Comparison of ENCODE assay signal across 16 cellular contexts in the genomic region with DNA sequence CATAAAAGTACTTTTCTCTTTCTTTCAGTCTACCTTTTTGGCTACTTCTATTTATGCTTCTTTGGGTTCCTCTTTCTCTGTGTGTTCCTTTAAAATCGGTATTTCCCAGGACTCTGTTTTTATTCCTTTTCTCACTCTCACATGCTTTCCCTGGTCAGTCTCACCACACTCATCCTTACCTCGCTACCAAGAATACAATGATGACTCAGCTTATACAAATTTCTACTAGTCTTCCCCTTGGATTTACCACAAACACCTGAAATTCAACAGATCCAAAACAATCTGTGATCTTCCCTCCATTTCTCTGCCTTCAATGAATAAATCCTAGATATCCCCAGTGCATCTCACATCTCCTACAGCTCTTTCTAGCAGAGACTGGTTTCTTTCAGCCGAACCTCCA. TPM values are rescaled to one million over a fixed set of nuclear protein-coding genes. Genes with fewer than 3 reads are reported as not detected.
DNase-seq lines count a peak whose midpoint lies in the region; ATAC-seq, FAIRE-seq and TF ChIP-seq lines count a peak whose summit lies in the region.
"Had no signal": no experiment of that assay in that cellular context is flagged by ENCODE, and none has a peak within 500 bp of the region (broad histone marks: within the 10 kb centered on the region; RNA-seq: fewer than 3 reads in every experiment).

No MANE protein-coding gene starts in this region.

- no peak for TF ChIP-seq RAD21 in A549 (conservative IDR thresholded peaks at IDR 0.05 in 1 of 2, IDR thresholded peaks at IDR 0.05 in 1 of 2)

- H3K27me3 Mint-ChIP-seq in GM23338 (ENCODE audit: insufficient read depth, low read depth, poor library complexity) (peaks cover 2% of the 10 kb centered on the region), WTC11 (ENCODE audit: low read depth) (no peaks in the 10 kb centered on the region; the same call in 1 of the 2 replicates), T-helper 17 cell (no peaks in the 10 kb centered on the region)

- no peak for FAIRE-seq in A549 (lab: Jason Lieb, UNC)
- FAIRE-seq: GM12878 had no signal

- H3K4me3 ChIP-seq in A549 (no peak overlapping the region), GM23338 (no peak overlapping the region), left lung (no peak overlapping the region)
- H3K4me3 ChIP-seq: GM12878 had no signal

- H3K9me3 Mint-ChIP-seq in GM23338 (no peaks in the 10 kb centered on the region), WTC11 (no peaks in the 10 kb centered on the region)

- no peak for ATAC-seq in A549
- ATAC-seq in GM23338: no peak
- ATAC-seq in WTC11: no peak
- ATAC-seq in left lung: no peak
- no peak for ATAC-seq in T-helper 17 cell
- ATAC-seq: GM12878 had no signal

- TF ChIP-seq POLR2A in A549 (IDR thresholded peaks at IDR 0.05; ENCODE audit: low read length): no peak

- H3K36me3 Mint-ChIP-seq in GM23338 (ENCODE audit: low read depth) (peaks cover 82% of the 10 kb centered on the region), WTC11 (peaks cover 64% of the 10 kb centered on the region), T-helper 17 cell (ENCODE audit: low read depth) (peaks cover 16% of the 10 kb centered on the region)

- no peak overlapping the region for H3K27ac ChIP-seq in A549
- H3K27ac ChIP-seq in GM23338 (ENCODE audit: low read depth): no peak overlapping the region
- H3K27ac ChIP-seq in left lung: no peak overlapping the region

- intact Hi-C loops in left lung (cut with DNase I): no loop called here

- H3K27me3 ChIP-seq in GM23338 (ENCODE audit: insufficient read depth) (no peaks in the 10 kb centered on the region), left lung (no peaks in the 10 kb centered on the region)
- H3K27me3 ChIP-seq: BE2C had no signal

- H3K9me2 ChIP-seq in GM23338 (ENCODE audit: insufficient read depth): no peaks in the 10 kb centered on the region

- H3K9me3 ChIP-seq in A549: no peaks in the 10 kb centered on the region
- H3K9me3 ChIP-seq in left lung: no peaks in the 10 kb centered on the region
- no peaks in the 10 kb centered on the region for H3K9me3 ChIP-seq in T-helper 17 cell (ENCODE audit: control insufficient read depth, low read length, poor library complexity, severe bottlenecking)
- H3K9me3 ChIP-seq: BE2C had no signal

- TF ChIP-seq CTCF in A549 (IDR thresholded peaks at IDR 0.05): no peak
- no peak for TF ChIP-seq CTCF in GM23338 (conservative IDR thresholded peaks at IDR 0.05; ENCODE audit: low read depth in 2 of 2)
- no peak for TF ChIP-seq CTCF in WTC11 (IDR thresholded peaks at IDR 0.05)
- no peak for TF ChIP-seq CTCF in left lung (IDR thresholded peaks at IDR 0.05)

- no peaks in the 10 kb centered on the region for H3K4me1 ChIP-seq in A549
- H3K4me1 ChIP-seq in GM23338 (ENCODE audit: insufficient read depth): no peaks in the 10 kb centered on the region
- H3K4me1 ChIP-seq in left lung: no peaks in the 10 kb centered on the region
- H3K4me1 ChIP-seq: BE2C had no signal

- peaks cover 58% of the 10 kb centered on the region for H3K36me3 ChIP-seq in GM23338 (ENCODE audit: insufficient read depth)
- H3K36me3 ChIP-seq in left lung: peaks cover 0 to 77% of the 10 kb centered on the region in 2 donors

- H3K4me2 ChIP-seq in A549 (no peak overlapping the region), GM23338 (no peak overlapping the region)

- no peak overlapping the region for H2AFZ ChIP-seq in GM23338

- H3K79me2 ChIP-seq in GM23338 (replicated peaks; ENCODE audit: insufficient read depth): no peaks in the 10 kb centered on the region

- peaks cover 16% of the 10 kb centered on the region for H4K20me1 ChIP-seq in GM23338 (replicated peaks; ENCODE audit: insufficient read depth)

- H3K4me1 Mint-ChIP-seq in GM23338 (no peaks in the 10 kb centered on the region), WTC11 (no peaks in the 10 kb centered on the region), T-helper 17 cell (peaks cover 10% of the 10 kb centered on the region)

- H3K27ac Mint-ChIP-seq in GM23338 (peak overlapping the region; percentile 34), WTC11 (peak overlapping the region; percentile 13; the same call in 1 of the 2 replicates), T-helper 17 cell (no peak overlapping the region)

- H3F3A ChIP-seq in GM23338 (replicated peaks; ENCODE audit: low read depth): no peaks in the 10 kb centered on the region

- TF ChIP-seq EP300 in A549 (IDR thresholded peaks at IDR 0.05): no peak

- DNase-seq in A549 (ENCODE audit: low read depth in 1 of 2, low spot score in 1 of 2) (no peak), GM23338 (ENCODE audit: low spot score) (no peak), WTC11 (ENCODE audit: low spot score) (no peak), kidney tubule cell (ENCODE audit: low spot score) (peak; percentile 49), NCI-H524 treated with DMSO at 0.1 percent for 48 hours (lab: John Stamatoyannopoulos, UW) (no peak), left lung (no peak), T-helper 17 cell (no peak)
- DNase-seq: BE2C, DND-41, GDM1, GOT3, Karpas-422, NCI-H1105, NCI-H1694, NCI-H524 had no signal

- CTCF ChIA-PET in A549 (lab: Yijun Ruan, JAX) (no interaction called here), WTC11 (lab: Charles Lee) (no interaction called here)

- WGBS in A549 (ENCODE audit: missing lambda C conversion rate): 90% methylated on average over 3 of the region's 3 CpGs

- no peak overlapping the region for H3K4me3 Mint-ChIP-seq in GM23338
- H3K4me3 Mint-ChIP-seq in WTC11: no peak overlapping the region
- no peak overlapping the region for H3K4me3 Mint-ChIP-seq in T-helper 17 cell

- POLR2A ChIA-PET in A549 (lab: Yijun Ruan, JAX): no interaction called here
- POLR2A ChIA-PET in WTC11 (lab: Charles Lee): no interaction called here

TF ChIP-seq in A549, 52 proteins besides CTCF, POLR2A, EP300 and RAD21:
- TF ChIP-seq JUNB (IDR thresholded peaks at IDR 0.05): no peak
- TF ChIP-seq MAFK (IDR thresholded peaks at IDR 0.05; ENCODE audit: partially characterized antibody): peak; percentile 26
- no peak for TF ChIP-seq SMC3 (IDR thresholded peaks at IDR 0.05)

TF ChIP-seq in GM23338, 12 proteins besides CTCF, POLR2A, EP300 and RAD21 (continues in another document):
- TF ChIP-seq ZNF114 (CRISPR knock-in tag; IDR thresholded peaks at IDR 0.05) (no peak), EZH2phosphoT487 (IDR thresholded peaks at IDR 0.05; ENCODE audit: unreplicated experiment) (no peak), NANOG (IDR thresholded peaks at IDR 0.05; ENCODE audit: borderline replicate concordance) (no peak), ZNF331 (CRISPR knock-in tag; IDR thresholded peaks at IDR 0.05; ENCODE audit: low read depth) (no peak), EZH2 (IDR thresholded peaks at IDR 0.05; ENCODE audit: low read depth, unreplicated experiment) (no peak), STAT1 (IDR thresholded peaks at IDR 0.05; ENCODE audit: unreplicated experiment) (no peak)
- TF ChIP-seq, protein P1, sequence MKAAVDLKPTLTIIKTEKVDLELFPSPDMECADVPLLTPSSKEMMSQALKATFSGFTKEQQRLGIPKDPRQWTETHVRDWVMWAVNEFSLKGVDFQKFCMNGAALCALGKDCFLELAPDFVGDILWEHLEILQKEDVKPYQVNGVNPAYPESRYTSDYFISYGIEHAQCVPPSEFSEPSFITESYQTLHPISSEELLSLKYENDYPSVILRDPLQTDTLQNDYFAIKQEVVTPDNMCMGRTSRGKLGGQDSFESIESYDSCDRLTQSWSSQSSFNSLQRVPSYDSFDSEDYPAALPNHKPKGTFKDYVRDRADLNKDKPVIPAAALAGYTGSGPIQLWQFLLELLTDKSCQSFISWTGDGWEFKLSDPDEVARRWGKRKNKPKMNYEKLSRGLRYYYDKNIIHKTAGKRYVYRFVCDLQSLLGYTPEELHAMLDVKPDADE (IDR thresholded peaks at IDR 0.05): no peak

TF ChIP-seq in WTC11, 78 proteins besides CTCF, POLR2A, EP300 and RAD21 (continues in another document):
- TF ChIP-seq, protein P2, sequence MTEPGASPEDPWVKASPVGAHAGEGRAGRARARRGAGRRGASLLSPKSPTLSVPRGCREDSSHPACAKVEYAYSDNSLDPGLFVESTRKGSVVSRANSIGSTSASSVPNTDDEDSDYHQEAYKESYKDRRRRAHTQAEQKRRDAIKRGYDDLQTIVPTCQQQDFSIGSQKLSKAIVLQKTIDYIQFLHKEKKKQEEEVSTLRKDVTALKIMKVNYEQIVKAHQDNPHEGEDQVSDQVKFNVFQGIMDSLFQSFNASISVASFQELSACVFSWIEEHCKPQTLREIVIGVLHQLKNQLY (CRISPR knock-in tag; IDR thresholded peaks at IDR 0.05): no peak
- TF ChIP-seq NR2C2 (CRISPR knock-in tag; IDR thresholded peaks at IDR 0.05): no peak
- TF ChIP-seq, protein P3, sequence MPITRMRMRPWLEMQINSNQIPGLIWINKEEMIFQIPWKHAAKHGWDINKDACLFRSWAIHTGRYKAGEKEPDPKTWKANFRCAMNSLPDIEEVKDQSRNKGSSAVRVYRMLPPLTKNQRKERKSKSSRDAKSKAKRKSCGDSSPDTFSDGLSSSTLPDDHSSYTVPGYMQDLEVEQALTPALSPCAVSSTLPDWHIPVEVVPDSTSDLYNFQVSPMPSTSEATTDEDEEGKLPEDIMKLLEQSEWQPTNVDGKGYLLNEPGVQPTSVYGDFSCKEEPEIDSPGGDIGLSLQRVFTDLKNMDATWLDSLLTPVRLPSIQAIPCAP (CRISPR knock-in tag; IDR thresholded peaks at IDR 0.05): no peak

RNA-seq across cellular contexts. Expression of a gene that starts 52.9 kb away (rescaled TPM):
- 10.4 and 12.4 TPM in 2 replicates for polyA plus RNA-seq in A549 (2011; rRNA removed)
- 3.7 and 5.1 TPM in 2 replicates for polyA plus RNA-seq in A549 (2012; cell fraction: cytosol; rRNA removed)
- polyA plus RNA-seq in A549 (2012; cell fraction: nucleus; rRNA removed): 9.1 and 11.1 TPM in 2 replicates
- polyA plus RNA-seq in A549 (2017; fragmentation: RNase III; extraction: RNeasy Plus Mini Kit Qiagen cat#74134 plus additional on column Dnase treatment): 6.5 to 6.7 TPM (median 6.6 TPM) in 3 replicates
- 13.7 and 17.1 TPM in 2 replicates for polyA minus RNA-seq in A549 (2011; rRNA and poly(A)+ RNA removed)
- total RNA-seq in GM23338 (2014; rRNA removed; shearing (Covaris generic)): 11.4 and 18.0 TPM in 2 replicates
- polyA plus RNA-seq in GM23338 (2016; fragmentation: Nextera tagmentation; extraction: Ambion mirVana): 7.6 and 10.6 TPM in 2 replicates
- 22.5 to 28.5 TPM (median 25.4 TPM) in 3 replicates for total RNA-seq in WTC11 (2021)
- total RNA-seq in left lung: 10 to 100 TPM; 18.5 to 20.8 TPM
- 10 to 100 TPM; 11.0 to 13.1 TPM for total RNA-seq in T-helper 17 cell

RNA-seq across cellular contexts. Expression of a gene that starts 53.0 kb away (rescaled TPM):
- 10.7 and 13.8 TPM in 2 replicates for polyA plus RNA-seq in A549 (2011; rRNA removed)
- 4.1 and 4.4 TPM in 2 replicates for polyA plus RNA-seq in A549 (2012; cell fraction: cytosol; rRNA removed)
- polyA plus RNA-seq in A549 (2012; cell fraction: nucleus; rRNA removed): 5.0 and 8.6 TPM in 2 replicates
- polyA plus RNA-seq in A549 (2017; fragmentation: RNase III; extraction: RNeasy Plus Mini Kit Qiagen cat#74134 plus additional on column Dnase treatment): 12.7 to 14.4 TPM (median 13.7 TPM) in 3 replicates
- 9.3 and 9.8 TPM in 2 replicates for polyA minus RNA-seq in A549 (2011; rRNA and poly(A)+ RNA removed)
- 40.5 and 48.3 TPM in 2 replicates for total RNA-seq in GM23338 (2014; rRNA removed; shearing (Covaris generic))
- polyA plus RNA-seq in GM23338 (2016; fragmentation: Nextera tagmentation; extraction: Ambion mirVana): 13.7 and 15.3 TPM in 2 replicates
- total RNA-seq in WTC11 (2021): 39.7 to 41.7 TPM (median 41.6 TPM) in 3 replicates
- total RNA-seq in left lung: 10 to 100 TPM; 19.9 to 25.5 TPM
- 10 to 100 TPM; 12.5 to 15.9 TPM for total RNA-seq in T-helper 17 cell
